In the genomic region with DNA sequence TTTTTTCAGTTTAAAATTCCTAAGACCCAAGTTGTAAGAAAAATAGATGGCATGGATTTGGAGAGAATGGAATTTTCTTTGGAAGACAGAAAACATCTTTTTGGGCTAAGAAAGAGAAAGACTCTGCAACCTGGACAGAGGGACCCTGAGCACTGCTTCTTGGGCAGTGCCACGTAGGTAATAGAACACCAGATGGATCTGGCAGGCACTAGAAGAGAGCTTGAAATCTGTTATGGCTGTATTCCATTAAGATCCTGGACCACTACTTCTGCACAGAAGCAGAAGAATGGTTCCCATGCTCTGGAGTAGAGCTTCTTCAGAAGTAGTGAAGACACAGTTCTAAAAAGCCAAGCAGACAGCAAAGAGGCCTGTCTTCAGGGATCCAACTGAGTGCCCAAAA, we compare ENCODE assay signal across 26 cellular contexts.
"Had no signal": no experiment of that assay in that cellular context is flagged by ENCODE, and none has a peak within 500 bp of the region (broad histone marks: within the 10 kb centered on the region; RNA-seq: fewer than 3 reads in every experiment).

No MANE protein-coding gene starts in this region.

- DNase-seq: naive thymus-derived CD8-positive, alpha-beta T cell; nephron progenitor cell; nucleus accumbens; pancreas; posterior cingulate gyrus; psoas muscle; right cardiac atrium; right lobe of liver; sigmoid colon; small intestine; stimulated activated CD4-positive, alpha-beta T cell treated with anti-CD3 and anti-CD28 coated beads, Interleukin-15, amount 100 ng/mL, for 24 hours; stimulated activated CD4-positive, alpha-beta T cell treated with anti-CD3 and anti-CD28 coated beads, Interleukin-2, amount 100 ng/mL, for 24 hours; stimulated activated CD4-positive, alpha-beta T cell treated with anti-CD3 and anti-CD28 coated beads, Interleukin-2, amount 100 ng/mL, for 48 hours; stimulated activated CD4-positive, alpha-beta T cell treated with anti-CD3 and anti-CD28 coated beads, Interleukin-4, amount 100 ng/mL, for 24 hours; stimulated activated naive B cell treated with anti-CD40 and anti-IgM and Interleukin-4, amounts not matched to agents 10 μg/mL and 1 μg/mL and 100 μg/mL, for 72 hours; stimulated activated naive CD4-positive, alpha-beta T cell treated with Interleukin-2 at 50 U/mL for 16 hours; stomach; thyroid gland; trophoblast cell; upper lobe of left lung; uterus had no signal

- H3K27me3 ChIP-seq: neutrophil, pancreas, right lobe of liver, sigmoid colon, stomach, thyroid gland, tibial nerve, upper lobe of left lung, uterus had no signal

- H3K27ac ChIP-seq: neutrophil, pancreas, psoas muscle, right lobe of liver, sigmoid colon, stomach, thoracic aorta, thyroid gland, tibial nerve, upper lobe of left lung, uterus had no signal

- H3K4me1 ChIP-seq: pancreas, psoas muscle, right lobe of liver, sigmoid colon, stomach, thyroid gland, upper lobe of left lung, uterus had no signal

- H3K36me3 ChIP-seq: neutrophil, pancreas, right lobe of liver, sigmoid colon, stomach, thoracic aorta, thyroid gland, tibial nerve, upper lobe of left lung, uterus had no signal

- ATAC-seq: naive thymus-derived CD8-positive, alpha-beta T cell; natural killer cell treated with Interleukin-12 subunit alpha and Interleukin-12 subunit beta and Interleukin-15 and Interleukin-18, amount 100 ng/mL, for 72 hours; pancreas; psoas muscle; right cardiac atrium; right lobe of liver; stimulated activated effector memory CD8-positive, alpha-beta T cell treated with anti-CD3 and anti-CD28 coated beads, Interleukin-12 subunit alpha, Interleukin-12 subunit beta, amount 100 ng/mL, for 72 hours; stimulated activated naive B cell treated with anti-CD40 and anti-IgM and Interleukin-4, amounts not matched to agents 10 μg/mL and 1 μg/mL and 100 μg/mL, for 72 hours had no signal

- H3K4me3 ChIP-seq: pancreas, psoas muscle, right lobe of liver, sigmoid colon, stomach, thoracic aorta, thyroid gland, tibial nerve, upper lobe of left lung, uterus had no signal

- H3K9me3 ChIP-seq: neutrophil, pancreas, right lobe of liver, thyroid gland, uterus had no signal
